In the genomic region with DNA sequence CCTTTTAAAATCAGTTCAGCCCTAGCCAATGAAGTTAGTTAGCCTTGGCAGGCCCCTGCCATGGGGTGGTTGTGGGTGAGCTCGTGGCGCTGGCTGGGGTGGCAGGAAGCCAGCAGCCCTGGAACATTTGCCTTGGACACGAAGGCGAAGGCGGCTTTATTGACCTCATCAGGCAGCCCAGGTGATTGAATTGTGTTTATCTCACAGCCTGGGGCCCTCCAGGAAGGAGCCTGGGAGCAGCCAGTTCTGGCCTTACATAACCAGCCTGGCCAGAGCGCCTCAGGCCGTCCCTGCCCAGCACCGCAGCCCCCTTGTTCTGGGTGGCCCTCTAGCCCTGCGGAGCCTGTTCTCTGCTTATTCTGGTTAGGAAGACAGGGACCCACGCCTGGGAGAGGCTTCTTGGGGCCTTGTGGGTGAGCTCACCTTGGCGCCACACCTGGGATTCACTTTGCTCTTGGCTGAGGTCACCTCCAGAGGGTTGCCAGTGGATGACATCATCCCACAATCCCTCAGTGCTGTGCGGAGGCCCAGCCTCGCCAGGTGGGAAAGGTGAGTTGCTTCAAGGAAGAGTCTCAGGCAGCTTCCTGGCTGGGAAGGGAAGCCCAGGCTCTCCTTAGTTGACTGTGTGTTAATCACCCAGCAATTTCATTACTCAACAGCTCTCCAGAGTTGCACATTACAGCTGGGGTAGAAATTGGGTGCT, we compare ENCODE assay signal across 9 cellular contexts. TPM values are rescaled to one million over a fixed set of nuclear protein-coding genes. Genes with fewer than 3 reads are reported as not detected.
DNase-seq lines count a peak whose midpoint lies in the region; ATAC-seq and TF ChIP-seq lines count a peak whose summit lies in the region.
"Had no signal": no experiment of that assay in that cellular context is flagged by ENCODE, and none has a peak within 500 bp of the region (broad histone marks: within the 10 kb centered on the region; RNA-seq: fewer than 3 reads in every experiment).

No MANE protein-coding gene starts in this region.

- peaks cover 28% of the 10 kb centered on the region for H3K4me1 Mint-ChIP-seq in endodermal cell

- H3K27me3 ChIP-seq in endodermal cell (ENCODE audit: control insufficient read depth, insufficient read depth, low read length, poor library complexity, severe bottlenecking) (no peaks in the 10 kb centered on the region), muscle layer of colon (ENCODE audit: control insufficient read depth in 1 of 2, insufficient read depth in 2 of 2, low read length in 2 of 2) (no peaks in the 10 kb centered on the region)

- peaks cover 23% of the 10 kb centered on the region for H3K36me3 Mint-ChIP-seq in endodermal cell (ENCODE audit: low read depth)

- no peaks in the 10 kb centered on the region for H3K9me3 Mint-ChIP-seq in endodermal cell

- TF ChIP-seq CTCF in AG10803 (conservative IDR thresholded peaks at IDR 0.05; ENCODE audit: low read length) (no peak), endodermal cell (conservative IDR thresholded peaks at IDR 0.05) (no peak)

- peaks cover 10% of the 10 kb centered on the region for H3K4me1 ChIP-seq in endodermal cell (ENCODE audit: control insufficient read depth, insufficient read depth, low read length)
- peaks cover 72% of the 10 kb centered on the region for H3K4me1 ChIP-seq in muscle layer of colon (ENCODE audit: insufficient read depth, low read length)

- H3K27ac Mint-ChIP-seq in endodermal cell, result peak overlapping the region; percentile 87

- H3K27ac ChIP-seq in endodermal cell (ENCODE audit: low read depth, low read length), result no peak overlapping the region
- H3K27ac ChIP-seq in muscle layer of colon (ENCODE audit: low read depth, low read length), result peak overlapping the region; percentile 94

- H3K27me3 Mint-ChIP-seq in endodermal cell (ENCODE audit: insufficient read depth), result peaks cover 1% of the 10 kb centered on the region

- peak; percentile 83 for DNase-seq in AG10803 (ENCODE audit: low read depth)
- DNase-seq in NCI-H2107 treated with DMSO at 0.1 percent for 48 hours (lab: John Stamatoyannopoulos, UW; ENCODE audit: unreplicated experiment), result peak; percentile 46
- peak; percentile 68 for DNase-seq in endodermal cell
- no peak for DNase-seq in KG1 (lab: John Stamatoyannopoulos, UW)
- DNase-seq in globus pallidus (ENCODE audit: low spot score), result no peak
- no peak for DNase-seq in T-helper 2 cell
- DNase-seq: activated CD8-positive, alpha-beta memory T cell treated with anti-CD3 and anti-CD28 coated beads for 24 hours had no signal

- H3K36me3 ChIP-seq in endodermal cell (ENCODE audit: control insufficient read depth, insufficient read depth, low read length), result peaks cover 26% of the 10 kb centered on the region
- peaks cover 4% of the 10 kb centered on the region for H3K36me3 ChIP-seq in muscle layer of colon (ENCODE audit: insufficient read depth, low read length)

- H3K9me3 ChIP-seq in endodermal cell (ENCODE audit: control insufficient read depth, low read length), result no peaks in the 10 kb centered on the region
- H3K9me3 ChIP-seq in muscle layer of colon (ENCODE audit: low read length), result no peaks in the 10 kb centered on the region

- no peak overlapping the region for H3K4me3 ChIP-seq in AG10803 (ENCODE audit: low read length)
- H3K4me3 ChIP-seq in endodermal cell (ENCODE audit: low read length), result no peak overlapping the region
- H3K4me3 ChIP-seq in muscle layer of colon (ENCODE audit: low read depth in 1 of 2, low read length in 2 of 2), result no peak overlapping the region

- H3K9ac ChIP-seq in endodermal cell (ENCODE audit: extremely low read depth, low read length, poor library complexity, severe bottlenecking), result peak overlapping the region; percentile 20
- H3K9ac ChIP-seq in muscle layer of colon (ENCODE audit: low read length), result peak overlapping the region; percentile 55

- H3K4me3 Mint-ChIP-seq in endodermal cell, result no peak overlapping the region

- no peak for ATAC-seq in HG03432 (IDR thresholded peaks at IDR 0.05; ENCODE audit: unreplicated experiment)

- 91 to 97% methylated on average over 10 to 13 of the region's 13 CpGs for WGBS in endodermal cell (ENCODE audit: insufficient coverage in 1 of 2, insufficient read length in 1 of 2), 2 experiments

RNA-seq across cellular contexts. Expression of a gene that starts 54.4 kb away (rescaled TPM):
- 10 to 100 TPM; 56.7 to 60.0 TPM for total RNA-seq in endodermal cell
- 72.4 TPM for polyA plus RNA-seq in endodermal cell (2013, experiment 1 of 2)
- 76.0 TPM for polyA plus RNA-seq in endodermal cell (2013, experiment 2 of 2)

Comparison
In these comparisons a context has a peak if more than half of its experiments do, and no peak if none do; other contexts are left out.
1. DNase-seq: peak in AG10803 (single experiment), NCI-H2107 treated with DMSO at 0.1 percent for 48 hours (single experiment) and endodermal cell (single experiment); none in KG1 (single experiment), globus pallidus (single experiment) and T-helper 2 cell (0 of 5).